35 cellular contexts compared by ENCODE assay signal in the genomic region with DNA sequence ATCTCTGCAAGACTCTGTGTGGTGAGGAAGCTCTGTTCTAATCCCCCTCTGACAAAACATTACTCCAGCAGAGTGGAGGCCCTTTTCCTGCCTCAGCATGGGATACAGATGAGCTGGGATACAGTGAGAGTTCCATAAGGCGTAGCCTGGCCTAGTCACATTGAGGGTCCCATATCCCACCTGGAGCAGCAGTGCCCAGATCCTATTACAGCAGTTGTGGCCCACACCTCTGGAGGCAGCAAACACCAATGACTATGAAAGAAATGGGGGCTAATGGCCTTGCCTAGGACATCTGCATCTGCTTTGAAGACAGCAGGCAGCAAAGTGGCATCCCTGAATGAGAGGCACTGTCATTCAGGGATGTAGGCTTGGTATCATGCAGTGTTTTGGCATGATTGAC.
"Had no signal": no experiment of that assay in that cellular context is flagged by ENCODE, and none has a peak within 500 bp of the region (broad histone marks: within the 10 kb centered on the region; RNA-seq: fewer than 3 reads in every experiment).

No MANE protein-coding gene starts in this region.

- H3K9me2 ChIP-seq: SK-N-SH had no signal

- H3K4me1 Mint-ChIP-seq: activated B cell treated with CpG ODN at 0.5 μM for 24 hours; activated naive CD8-positive, alpha-beta T cell treated with anti-CD3 and anti-CD28 coated beads, Interleukin-2, amount 50 U/mL, for 24 hours had no signal

- H3K9me3 ChIP-seq: Peyer's patch, SJSA1, SK-N-SH had no signal

- DNase-seq: activated B cell treated with CpG ODN at 0.5 μM for 24 hours; activated CD4-positive, alpha-beta memory T cell treated with anti-CD3 and anti-CD28 coated beads for 36 hours; activated CD4-positive, alpha-beta T cell treated with anti-CD3 and anti-CD28 coated beads for 4 hours; activated CD4-positive, alpha-beta T cell treated with anti-CD3 and anti-CD28 coated beads, Interleukin-2, amount 50 U/mL, for 1 hour; activated CD4-positive, CD25-positive, alpha-beta regulatory T cell treated with anti-CD3 and anti-CD28 coated beads, Interleukin-2, amount 50 U/mL, for 72 hours; activated CD8-positive, alpha-beta memory T cell treated with anti-CD3 and anti-CD28 coated beads, Interleukin-2, amount 50 U/mL, for 4 hours; activated gamma-delta T cell treated with Interleukin-2 at 50 U/mL for 16 hours; activated naive CD4-positive, alpha-beta T cell treated with anti-CD3 and anti-CD28 coated beads for 36 hours; activated naive CD8-positive, alpha-beta T cell treated with anti-CD3 and anti-CD28 coated beads, Interleukin-2, amount 50 U/mL, for 24 hours; activated T-cell treated with anti-CD3 and anti-CD28 coated beads for 4 hours; activated T-cell treated with anti-CD3 and anti-CD28 coated beads, Interleukin-2, amount 50 U/mL, for 4 hours; anterior cingulate cortex; caudate nucleus; NCI-H1092 treated with DMSO at 0.1 percent for 48 hours; NCI-H1417; NCI-H146; NCI-H187; NCI-H2029 treated with DMSO at 0.1 percent for 48 hours; NCI-H2107; NCI-H2171; NCI-H2227 treated with DMSO at 0.1 percent for 48 hours; NCI-H446; NCI-H510A treated with DMSO at 0.1 percent for 48 hours; NCI-H526 treated with DMSO at 0.1 percent for 48 hours; Peyer's patch; RPMI8226; SHP77 treated with DMSO at 0.1 percent for 48 hours; SK-N-SH had no signal

- H3K4me3 ChIP-seq: K562, Peyer's patch, SJSA1 had no signal

- H3K4me2 ChIP-seq: SK-N-SH had no signal

- H3K36me3 ChIP-seq: Peyer's patch, SJSA1 had no signal

- H3K27ac Mint-ChIP-seq: activated B cell treated with CpG ODN at 0.5 μM for 24 hours; activated CD4-positive, alpha-beta memory T cell treated with anti-CD3 and anti-CD28 coated beads for 36 hours; activated naive CD4-positive, alpha-beta T cell treated with anti-CD3 and anti-CD28 coated beads for 36 hours; activated naive CD8-positive, alpha-beta T cell; activated naive CD8-positive, alpha-beta T cell treated with anti-CD3 and anti-CD28 coated beads, Interleukin-2, amount 50 U/mL, for 24 hours; activated T-helper 1 cell treated with anti-CD3 and anti-CD28 coated beads, Interleukin-12 subunit alpha, Interleukin-12 subunit beta, Interleukin-2, Interleukin-4 antibody, amounts not matched to agents 30 ng/mL and 10 ng/mL and 1 ng/mL, durations not matched to agents 14 hours and 24 hours and 36 hours; T-helper 1 cell treated with Interleukin-12 subunit alpha and Interleukin-12 subunit beta and Interleukin-4 antibody, amounts not matched to agents 30 μg/mL and 1 μg/mL, for 36 hours; T-helper 2 cell treated with Interferon-gamma antibody and Interleukin-4, amounts not matched to agents 5 μg/mL and 100 μg/mL, for 36 hours had no signal

- ATAC-seq: activated naive CD8-positive, alpha-beta T cell treated with anti-CD3 and anti-CD28 coated beads, Interleukin-2, amount 50 U/mL, for 24 hours; activated T-cell treated with anti-CD3 and anti-CD28 coated beads, Interleukin-2, amount 50 U/mL, for 4 hours; K562 had no signal

- H3K9ac ChIP-seq: SK-N-SH had no signal

- H3K4me3 Mint-ChIP-seq: activated B cell treated with CpG ODN at 0.5 μM for 24 hours; activated CD4-positive, alpha-beta memory T cell treated with anti-CD3 and anti-CD28 coated beads for 36 hours; activated naive CD4-positive, alpha-beta T cell treated with anti-CD3 and anti-CD28 coated beads for 36 hours; activated naive CD8-positive, alpha-beta T cell; activated naive CD8-positive, alpha-beta T cell treated with anti-CD3 and anti-CD28 coated beads, Interleukin-2, amount 50 U/mL, for 24 hours; activated T-cell treated with anti-CD3 and anti-CD28 coated beads, Interleukin-2, amount 50 U/mL, for 4 hours; activated T-helper 1 cell treated with anti-CD3 and anti-CD28 coated beads, Interleukin-12 subunit alpha, Interleukin-12 subunit beta, Interleukin-2, Interleukin-4 antibody, amounts not matched to agents 30 ng/mL and 10 ng/mL and 1 ng/mL, durations not matched to agents 14 hours and 24 hours and 36 hours; brain; T-helper 1 cell treated with Interleukin-12 subunit alpha and Interleukin-12 subunit beta and Interleukin-4 antibody, amounts not matched to agents 30 μg/mL and 1 μg/mL, for 36 hours; T-helper 2 cell treated with Interferon-gamma antibody and Interleukin-4, amounts not matched to agents 5 μg/mL and 100 μg/mL, for 36 hours had no signal

- H3K4me1 ChIP-seq: Peyer's patch, SJSA1 had no signal

- H3K36me3 Mint-ChIP-seq: activated CD4-positive, alpha-beta memory T cell treated with anti-CD3 and anti-CD28 coated beads for 36 hours; activated naive CD8-positive, alpha-beta T cell; brain had no signal

- H3K27ac ChIP-seq: Peyer's patch, SJSA1 had no signal

- H3K9me3 Mint-ChIP-seq: activated B cell treated with CpG ODN at 0.5 μM for 24 hours; activated T-helper 1 cell treated with anti-CD3 and anti-CD28 coated beads, Interleukin-12 subunit alpha, Interleukin-12 subunit beta, Interleukin-2, Interleukin-4 antibody, amounts not matched to agents 30 ng/mL and 10 ng/mL and 1 ng/mL, durations not matched to agents 14 hours and 24 hours and 36 hours; brain had no signal

- H3K27me3 Mint-ChIP-seq: activated B cell treated with CpG ODN at 0.5 μM for 24 hours; activated CD4-positive, alpha-beta memory T cell treated with anti-CD3 and anti-CD28 coated beads for 36 hours; activated naive CD8-positive, alpha-beta T cell; activated naive CD8-positive, alpha-beta T cell treated with anti-CD3 and anti-CD28 coated beads, Interleukin-2, amount 50 U/mL, for 24 hours had no signal

- H3K27me3 ChIP-seq: Peyer's patch, SJSA1 had no signal
